Comparison of ENCODE assay signal across 8 cellular contexts in the genomic region with DNA sequence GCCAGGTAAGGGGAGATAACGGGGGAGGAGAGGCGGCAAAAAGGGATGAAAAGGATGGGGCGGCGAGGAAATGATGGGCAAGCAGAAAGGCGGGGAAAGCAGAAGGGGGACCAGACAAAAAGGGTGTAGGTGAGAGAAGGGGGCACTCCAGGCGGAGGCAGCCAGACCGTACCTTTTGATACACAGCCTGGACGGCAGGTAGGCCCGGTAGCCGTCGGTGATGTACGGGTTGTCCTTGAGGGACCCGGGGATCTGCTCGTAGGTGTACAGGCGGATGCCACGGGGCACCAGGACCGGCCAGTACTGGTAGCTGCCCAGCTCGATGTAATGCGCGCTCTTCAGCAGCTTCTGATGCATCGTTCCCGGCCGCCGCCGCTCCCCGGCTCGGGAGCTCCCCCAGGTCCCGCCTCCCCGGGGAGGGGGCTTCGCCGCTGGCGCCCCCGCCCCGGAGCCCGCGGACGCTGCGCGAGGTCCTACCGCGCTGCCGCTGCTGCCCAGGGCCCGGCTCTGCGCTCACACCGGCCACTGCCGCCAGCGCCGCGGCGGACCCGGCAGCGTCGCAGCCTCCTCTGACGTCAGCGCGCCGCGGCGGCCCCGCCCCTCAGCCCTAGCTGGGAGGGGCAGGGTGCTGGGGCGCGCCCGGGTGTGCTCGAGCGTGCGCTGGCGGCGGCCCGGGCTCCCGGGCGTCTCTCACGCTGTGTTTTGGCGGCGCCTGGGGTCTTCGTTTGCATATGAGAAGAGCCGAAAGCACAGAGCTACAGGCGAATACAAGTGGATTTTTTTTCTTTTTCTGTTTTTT. TPM values are rescaled to one million over a fixed set of nuclear protein-coding genes. Genes with fewer than 3 reads are reported as not detected.
DNase-seq lines count a peak whose midpoint lies in the region; ATAC-seq and TF ChIP-seq lines count a peak whose summit lies in the region.

A gene with protein sequence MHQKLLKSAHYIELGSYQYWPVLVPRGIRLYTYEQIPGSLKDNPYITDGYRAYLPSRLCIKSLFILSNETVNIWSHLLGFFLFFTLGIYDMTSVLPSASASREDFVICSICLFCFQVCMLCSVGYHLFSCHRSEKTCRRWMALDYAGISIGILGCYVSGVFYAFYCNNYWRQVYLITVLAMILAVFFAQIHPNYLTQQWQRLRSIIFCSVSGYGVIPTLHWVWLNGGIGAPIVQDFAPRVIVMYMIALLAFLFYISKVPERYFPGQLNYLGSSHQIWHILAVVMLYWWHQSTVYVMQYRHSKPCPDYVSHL (minus strand): TSS at position 571 of the 799 bp plus-strand sequence. CDS start 214 bp downstream, at position 357.

- ATAC-seq in HG03442 (IDR thresholded peaks at IDR 0.05; ENCODE audit: unreplicated experiment): peak; percentile 97

- DNase-seq in C1 segment of cervical spinal cord (lab: John Stamatoyannopoulos, UW) (peak in 13 of 14 donors; percentile 12 to 87 (median 67)), GM19240 (ENCODE audit: insufficient read length, low spot score) (peak; percentile 45), NCI-H526 treated with DMSO at 0.1 percent for 48 hours (lab: John Stamatoyannopoulos, UW) (peak; percentile 63), dermis blood vessel endothelial cell (peak; percentile 89)
- peak; percentile 83 for DNase-seq in activated CD4-positive, alpha-beta T cell treated with anti-CD3 and anti-CD28 coated beads, Interleukin-2, amount 50 U/mL, for 1 hour
- DNase-seq in stimulated activated CD4-positive, alpha-beta T cell treated with anti-CD3 and anti-CD28 coated beads, Interleukin-4, amount 100 ng/mL, for 24 hours: peak; percentile 84

- H3K9me3 ChIP-seq in liver (ENCODE audit: control insufficient read depth in 4 of 4, low read length in 3 of 4): no peaks in the 10 kb centered on the region

- TF ChIP-seq RAD21 in liver (IDR thresholded peaks at IDR 0.05): no peak

- peak within 1 kb of the TSS; percentile 76 to 78 for H3K9ac ChIP-seq in liver (ENCODE audit: low read depth in 1 of 2, low read length in 2 of 2)

- WGBS in liver: 1% methylated on average over 77 of the region's 77 CpGs

- H3K27me3 ChIP-seq in liver (ENCODE audit: control insufficient read depth in 4 of 4, insufficient read depth in 4 of 4, low read length in 3 of 4): no peaks in the 10 kb centered on the region

- peak within 1 kb of the TSS; percentile 26 to 46 for H3K27ac ChIP-seq in liver (ENCODE audit: low read depth in 1 of 2, low read length in 2 of 2)

- H3K4me1 ChIP-seq in liver (ENCODE audit: control insufficient read depth in 4 of 4, insufficient read depth in 4 of 4, low read length in 3 of 4): peaks cover 0 to 17% (median 10%) of the 10 kb centered on the region in 4 donors

- no peaks in the 10 kb centered on the region for H3K36me3 ChIP-seq in liver (ENCODE audit: control insufficient read depth in 4 of 4, insufficient read depth in 3 of 4, low read depth in 1 of 4, low read length in 3 of 4)

- no peak for TF ChIP-seq CTCF in liver (IDR thresholded peaks at IDR 0.05; ENCODE audit: low read depth, low read length, missing input control)

- H3K4me3 ChIP-seq in liver (ENCODE audit: low read depth in 1 of 3, low read length in 3 of 3): peak within 1 kb of the TSS; percentile 59 to 88 (median 87)

TF ChIP-seq in liver, 16 proteins besides CTCF, POLR2A, EP300 and RAD21:
- TF ChIP-seq FOXA1 (IDR thresholded peaks at IDR 0.05) (no peak), SP1 (IDR thresholded peaks at IDR 0.05) (no peak), EGR1 (IDR thresholded peaks at IDR 0.05; ENCODE audit: low read depth in 2 of 2) (no peak), HNF4G (IDR thresholded peaks at IDR 0.05) (no peak), NR2F2 (IDR thresholded peaks at IDR 0.05) (no peak), FOXA2 (IDR thresholded peaks at IDR 0.05) (no peak), TAF1 (conservative IDR thresholded peaks at IDR 0.05) (no peak), RXRA (IDR thresholded peaks at IDR 0.05) (no peak), HNF4A (conservative IDR thresholded peaks at IDR 0.05) (no peak), GABPA (IDR thresholded peaks at IDR 0.05 in 1 of 2, conservative IDR thresholded peaks at IDR 0.05 in 1 of 2) (no peak), JUND (IDR thresholded peaks at IDR 0.05) (no peak), YY1 (IDR thresholded peaks at IDR 0.05) (no peak)
- TF ChIP-seq, protein P1, sequence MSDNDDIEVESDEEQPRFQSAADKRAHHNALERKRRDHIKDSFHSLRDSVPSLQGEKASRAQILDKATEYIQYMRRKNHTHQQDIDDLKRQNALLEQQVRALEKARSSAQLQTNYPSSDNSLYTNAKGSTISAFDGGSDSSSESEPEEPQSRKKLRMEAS (IDR thresholded peaks at IDR 0.05): no peak
- TF ChIP-seq, protein P2, sequence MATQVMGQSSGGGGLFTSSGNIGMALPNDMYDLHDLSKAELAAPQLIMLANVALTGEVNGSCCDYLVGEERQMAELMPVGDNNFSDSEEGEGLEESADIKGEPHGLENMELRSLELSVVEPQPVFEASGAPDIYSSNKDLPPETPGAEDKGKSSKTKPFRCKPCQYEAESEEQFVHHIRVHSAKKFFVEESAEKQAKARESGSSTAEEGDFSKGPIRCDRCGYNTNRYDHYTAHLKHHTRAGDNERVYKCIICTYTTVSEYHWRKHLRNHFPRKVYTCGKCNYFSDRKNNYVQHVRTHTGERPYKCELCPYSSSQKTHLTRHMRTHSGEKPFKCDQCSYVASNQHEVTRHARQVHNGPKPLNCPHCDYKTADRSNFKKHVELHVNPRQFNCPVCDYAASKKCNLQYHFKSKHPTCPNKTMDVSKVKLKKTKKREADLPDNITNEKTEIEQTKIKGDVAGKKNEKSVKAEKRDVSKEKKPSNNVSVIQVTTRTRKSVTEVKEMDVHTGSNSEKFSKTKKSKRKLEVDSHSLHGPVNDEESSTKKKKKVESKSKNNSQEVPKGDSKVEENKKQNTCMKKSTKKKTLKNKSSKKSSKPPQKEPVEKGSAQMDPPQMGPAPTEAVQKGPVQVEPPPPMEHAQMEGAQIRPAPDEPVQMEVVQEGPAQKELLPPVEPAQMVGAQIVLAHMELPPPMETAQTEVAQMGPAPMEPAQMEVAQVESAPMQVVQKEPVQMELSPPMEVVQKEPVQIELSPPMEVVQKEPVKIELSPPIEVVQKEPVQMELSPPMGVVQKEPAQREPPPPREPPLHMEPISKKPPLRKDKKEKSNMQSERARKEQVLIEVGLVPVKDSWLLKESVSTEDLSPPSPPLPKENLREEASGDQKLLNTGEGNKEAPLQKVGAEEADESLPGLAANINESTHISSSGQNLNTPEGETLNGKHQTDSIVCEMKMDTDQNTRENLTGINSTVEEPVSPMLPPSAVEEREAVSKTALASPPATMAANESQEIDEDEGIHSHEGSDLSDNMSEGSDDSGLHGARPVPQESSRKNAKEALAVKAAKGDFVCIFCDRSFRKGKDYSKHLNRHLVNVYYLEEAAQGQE (IDR thresholded peaks at IDR 0.05): no peak
- TF ChIP-seq, protein P3, sequence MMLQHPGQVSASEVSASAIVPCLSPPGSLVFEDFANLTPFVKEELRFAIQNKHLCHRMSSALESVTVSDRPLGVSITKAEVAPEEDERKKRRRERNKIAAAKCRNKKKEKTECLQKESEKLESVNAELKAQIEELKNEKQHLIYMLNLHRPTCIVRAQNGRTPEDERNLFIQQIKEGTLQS (IDR thresholded peaks at IDR 0.05): no peak

RNA-seq across cellular contexts. Expression of the gene that starts here (rescaled TPM):
- total RNA-seq in dermis blood vessel endothelial cell: 12.4 and 19.8 TPM in 2 replicates
- total RNA-seq in liver: 1 to 10 TPM; 7.9 to 8.3 TPM
- 1 to 10 TPM; 2.8 to 3.2 TPM for polyA plus RNA-seq in liver

Comparison
In these comparisons a context has a peak if more than half of its experiments do, and no peak if none do; other contexts are left out.
1. Peak in every context shown above with its lines: DNase-seq, ATAC-seq, H3K4me3 ChIP-seq and H3K27ac ChIP-seq.